In the genomic region with DNA sequence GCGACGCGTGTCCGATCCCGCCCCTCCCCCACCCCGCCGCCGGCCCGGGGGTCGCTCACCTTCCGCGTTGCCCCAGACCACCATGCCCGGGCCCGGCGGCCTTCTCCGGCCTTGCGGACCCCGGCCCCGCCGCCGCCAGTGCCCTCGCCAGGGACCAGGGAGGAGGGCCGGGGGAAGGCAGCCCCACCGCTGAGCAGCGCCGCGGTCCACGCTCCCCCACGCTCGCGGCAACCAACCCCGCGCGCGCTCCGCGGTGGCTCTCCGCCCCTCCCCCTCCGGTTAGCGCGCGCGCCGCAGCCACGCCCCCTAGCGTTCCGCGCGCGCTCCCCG, we compare ENCODE assay signal across 1 cellular context.
TF ChIP-seq lines count a peak whose summit lies in the region.

A gene (minus strand): TSS at position 260 of the 330 bp plus-strand sequence. CDS start 25,042 bp downstream, outside the sequence.

TF ChIP-seq in IMR-90, 13 proteins besides CTCF, POLR2A, EP300 and RAD21 (continued from another document):
- TF ChIP-seq, protein P1, sequence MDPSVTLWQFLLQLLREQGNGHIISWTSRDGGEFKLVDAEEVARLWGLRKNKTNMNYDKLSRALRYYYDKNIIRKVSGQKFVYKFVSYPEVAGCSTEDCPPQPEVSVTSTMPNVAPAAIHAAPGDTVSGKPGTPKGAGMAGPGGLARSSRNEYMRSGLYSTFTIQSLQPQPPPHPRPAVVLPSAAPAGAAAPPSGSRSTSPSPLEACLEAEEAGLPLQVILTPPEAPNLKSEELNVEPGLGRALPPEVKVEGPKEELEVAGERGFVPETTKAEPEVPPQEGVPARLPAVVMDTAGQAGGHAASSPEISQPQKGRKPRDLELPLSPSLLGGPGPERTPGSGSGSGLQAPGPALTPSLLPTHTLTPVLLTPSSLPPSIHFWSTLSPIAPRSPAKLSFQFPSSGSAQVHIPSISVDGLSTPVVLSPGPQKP (IDR thresholded peaks at IDR 0.05; ENCODE audit: borderline replicate concordance, low read depth, low read length), result no peak
- no peak for TF ChIP-seq FOS (IDR thresholded peaks at IDR 0.05; ENCODE audit: low read depth, low read length)
- TF ChIP-seq CEBPB (IDR thresholded peaks at IDR 0.05; ENCODE audit: low read depth, low read length), result no peak
- TF ChIP-seq NFE2L2 (IDR thresholded peaks at IDR 0.05; ENCODE audit: low read depth, low read length), result no peak
